In genomic region chr15:32364944-32365343, GRCh38 we compare ENCODE assay signal across 13 cellular contexts. TPM values are rescaled to one million over a fixed set of nuclear protein-coding genes. Genes with fewer than 3 reads are reported as not detected.
DNase-seq lines count a peak whose midpoint lies in the region; ATAC-seq, FAIRE-seq and TF ChIP-seq lines count a peak whose summit lies in the region.
"Not testable (repeated sequence)": the region's sequence is repeated elsewhere in the genome, so short reads cannot be mapped to it uniquely, and the experiment has no call there.
"Had no signal": no experiment of that assay in that cellular context is flagged by ENCODE, and none has a peak within 500 bp of the region (broad histone marks: within the 10 kb centered on the region; RNA-seq: fewer than 3 reads in every experiment).

No MANE protein-coding gene starts in this region.

- not testable (repeated sequence) for H3K4me1 ChIP-seq in A549; kidney (ENCODE audit: control insufficient read depth in 1 of 2, insufficient read depth in 1 of 2, low read depth in 1 of 2, low read length in 2 of 2)

- H3K36me3 ChIP-seq in kidney (ENCODE audit: control insufficient read depth in 1 of 2, insufficient read depth in 2 of 2, low read length in 2 of 2) = not testable (repeated sequence)

- H3K27ac Mint-ChIP-seq in WTC11; central memory CD8-positive, alpha-beta T cell (ENCODE audit: low read depth); natural killer cell treated with Interleukin-12 subunit alpha and Interleukin-12 subunit beta and Interleukin-15 and Interleukin-18, amount 100 ng/mL, for 72 hours: not testable (repeated sequence)

- no CpG with 5 or more reads among the region's 16 CpGs for WGBS in A549 (ENCODE audit: missing lambda C conversion rate)

- not testable (repeated sequence) for H3K4me1 Mint-ChIP-seq in WTC11; central memory CD8-positive, alpha-beta T cell; natural killer cell treated with Interleukin-12 subunit alpha and Interleukin-12 subunit beta and Interleukin-15 and Interleukin-18, amount 100 ng/mL, for 72 hours (ENCODE audit: low read depth in 2 of 2)

- not testable (repeated sequence) for H3K9me3 ChIP-seq in A549; kidney (ENCODE audit: control insufficient read depth in 1 of 2, low read length in 2 of 2)

- not testable (repeated sequence) for H3K4me3 ChIP-seq in A549; kidney (ENCODE audit: low read length in 2 of 2)

- POLR2A ChIA-PET in A549 (lab: Yijun Ruan, JAX); WTC11 (lab: Charles Lee): not testable (repeated sequence)

- intact Hi-C loops in kidney (cut with DNase I) = not testable (repeated sequence)

- DNase-seq in A549 (ENCODE audit: low read depth in 1 of 2, low spot score in 1 of 2); GM18507 (ENCODE audit: extremely low spot score, insufficient read length, low read depth): not testable (repeated sequence)
- peak; percentile 53 for DNase-seq in WTC11 (ENCODE audit: low spot score)
- peak; percentile 63 for DNase-seq in activated T-cell treated with anti-CD3 and anti-CD28 coated beads for 48 hours (ENCODE audit: low read depth)
- peak in 1 of 2 donors; percentile 19 for DNase-seq in central memory CD8-positive, alpha-beta T cell (ENCODE audit: low spot score in 2 of 2)
- DNase-seq in kidney = peak; percentile 40
- peak; percentile 62 for DNase-seq in natural killer cell treated with Interleukin-12 subunit alpha and Interleukin-12 subunit beta and Interleukin-15 and Interleukin-18, amount 100 ng/mL, for 72 hours (ENCODE audit: low spot score)
- peak; percentile 9 for DNase-seq in stimulated activated CD8-positive, alpha-beta memory T cell treated with anti-CD3 and anti-CD28 coated beads, Interleukin-12 subunit alpha, Interleukin-12 subunit beta, amount 100 ng/mL, for 24 hours (ENCODE audit: extremely low read depth)

- not testable (repeated sequence) for H3K36me3 Mint-ChIP-seq in WTC11; central memory CD8-positive, alpha-beta T cell (ENCODE audit: insufficient read depth); natural killer cell treated with Interleukin-12 subunit alpha and Interleukin-12 subunit beta and Interleukin-15 and Interleukin-18, amount 100 ng/mL, for 72 hours

- H3K27ac ChIP-seq in A549; kidney (ENCODE audit: low read depth in 2 of 2, low read length in 2 of 2): not testable (repeated sequence)

- not testable (repeated sequence) for TF ChIP-seq CTCF in A549 (IDR thresholded peaks at IDR 0.05); WTC11 (IDR thresholded peaks at IDR 0.05); kidney (IDR thresholded peaks at IDR 0.05; ENCODE audit: borderline replicate concordance, extremely low read depth, insufficient read depth)

- not testable (repeated sequence) for H3K27me3 Mint-ChIP-seq in WTC11 (ENCODE audit: low read depth); central memory CD8-positive, alpha-beta T cell; natural killer cell treated with Interleukin-12 subunit alpha and Interleukin-12 subunit beta and Interleukin-15 and Interleukin-18, amount 100 ng/mL, for 72 hours

- not testable (repeated sequence) for H3K9ac ChIP-seq in kidney (ENCODE audit: low read length in 2 of 2)

- not testable (repeated sequence) for H3K9me3 Mint-ChIP-seq in WTC11; central memory CD8-positive, alpha-beta T cell; natural killer cell treated with Interleukin-12 subunit alpha and Interleukin-12 subunit beta and Interleukin-15 and Interleukin-18, amount 100 ng/mL, for 72 hours

- H3K4me3 Mint-ChIP-seq in WTC11; central memory CD8-positive, alpha-beta T cell; natural killer cell treated with Interleukin-12 subunit alpha and Interleukin-12 subunit beta and Interleukin-15 and Interleukin-18, amount 100 ng/mL, for 72 hours: not testable (repeated sequence)

- FAIRE-seq in A549 (lab: Jason Lieb, UNC) (peak; percentile 96), GM18507 (lab: Jason Lieb, UNC) (peak; percentile 64)
- FAIRE-seq in kidney (lab: Jason Lieb, UNC) = not testable (repeated sequence)

- peak; percentile 88 to 96 for ATAC-seq in A549
- peak; percentile 89 for ATAC-seq in WTC11
- ATAC-seq in central memory CD8-positive, alpha-beta T cell (replicated peaks; ENCODE audit: extremely low read depth, poor library complexity, severe bottlenecking) = peak; percentile 47
- ATAC-seq in natural killer cell treated with Interleukin-12 subunit alpha and Interleukin-12 subunit beta and Interleukin-15 and Interleukin-18, amount 100 ng/mL, for 72 hours = peak; percentile 66 to 81

- not testable (repeated sequence) for H3K4me2 ChIP-seq in A549

- not testable (repeated sequence) for TF ChIP-seq POLR2A in A549 (IDR thresholded peaks at IDR 0.05; ENCODE audit: low read length)

- not testable (repeated sequence) for TF ChIP-seq EP300 in A549 (IDR thresholded peaks at IDR 0.05)

- TF ChIP-seq RAD21 in A549 (conservative IDR thresholded peaks at IDR 0.05 in 1 of 2, IDR thresholded peaks at IDR 0.05 in 1 of 2) = not testable (repeated sequence)

- CTCF ChIA-PET in A549 (lab: Yijun Ruan, JAX); WTC11 (lab: Charles Lee): not testable (repeated sequence)

RNA-seq across cellular contexts. Expression of gene GOLGA8K, which starts 38.1 kb away (rescaled TPM):
- polyA plus RNA-seq in A549 (2011; rRNA removed) (0.77 and 0.83 TPM in 2 replicates), A549 (2017; fragmentation: RNase III; extraction: RNeasy Plus Mini Kit Qiagen cat#74134 plus additional on column Dnase treatment) (0.43 to 0.87 TPM (median 0.75 TPM) in 3 replicates), kidney (ENCODE audit: insufficient read depth, low read depth, low replicate concordance) (not detected)
- polyA plus RNA-seq in A549 (2012; cell fraction: cytosol; rRNA removed) = 0.08 and 0.12 TPM in 2 replicates
- polyA plus RNA-seq in A549 (2012; cell fraction: nucleus; rRNA removed) = 1.2 and 1.6 TPM in 2 replicates
- 1.5 and 1.9 TPM in 2 replicates for polyA minus RNA-seq in A549 (2011; rRNA and poly(A)+ RNA removed)
- total RNA-seq in WTC11 (2021) (1.1 to 1.5 TPM (median 1.2 TPM) in 3 replicates), kidney (1.6 TPM)
- total RNA-seq in natural killer cell treated with Interleukin-12 subunit alpha and Interleukin-12 subunit beta and Interleukin-15 and Interleukin-18, amount 100 ng/mL, for 72 hours = 1 to 10 TPM; 3.0 to 4.0 TPM
- total RNA-seq: gastrocnemius medialis, GM23248, hepatocyte, PC-9, progenitor cell of endocrine pancreas had no signal
- polyA plus RNA-seq: GM23248, hepatocyte had no signal
